Comparison of ENCODE assay signal across 8 cellular contexts in genomic region chr2:68196120-68196716, GRCh38. TPM values are rescaled to one million over a fixed set of nuclear protein-coding genes. Genes with fewer than 3 reads are reported as not detected.
A peak's percentile ranks its signal among the peaks of the same experiment; 100 is the strongest.
DNase-seq lines count a peak whose midpoint lies in the region; ATAC-seq and TF ChIP-seq lines count a peak whose summit lies in the region.

No MANE protein-coding gene starts in this region.

- TF ChIP-seq CTCF in GM06990 (IDR thresholded peaks at IDR 0.05; ENCODE audit: insufficient read depth, low read length, poor library complexity, severe bottlenecking) (peak; percentile 44), glutamatergic neuron (IDR thresholded peaks at IDR 0.05; ENCODE audit: partially characterized antibody, unreplicated experiment) (peak; percentile 77)

- no peak for ATAC-seq in GM18498 (IDR thresholded peaks at IDR 0.05; ENCODE audit: unreplicated experiment)

- no peak overlapping the region for H3K4me3 Mint-ChIP-seq in glutamatergic neuron (ENCODE audit: unreplicated experiment)

- H3K4me1 Mint-ChIP-seq in glutamatergic neuron (ENCODE audit: low read depth, unreplicated experiment), result no peaks in the 10 kb centered on the region

- no peaks in the 10 kb centered on the region for H3K27me3 ChIP-seq in GM06990 (replicated peaks; ENCODE audit: control insufficient read depth, insufficient read depth, low read length)

- H3K27ac Mint-ChIP-seq in glutamatergic neuron (ENCODE audit: unreplicated experiment), result no peak overlapping the region

- no peak overlapping the region for H3K4me3 ChIP-seq in GM06990 (replicated peaks; ENCODE audit: low read depth, low read length)

- no peaks in the 10 kb centered on the region for H3K27me3 Mint-ChIP-seq in glutamatergic neuron (ENCODE audit: unreplicated experiment)

- no peaks in the 10 kb centered on the region for H3K36me3 Mint-ChIP-seq in glutamatergic neuron (ENCODE audit: unreplicated experiment)

- H3K36me3 ChIP-seq in GM06990 (ENCODE audit: control insufficient read depth, insufficient read depth, low read length), result no peaks in the 10 kb centered on the region; the same call in 1 of the 2 replicates

- H3K9me3 Mint-ChIP-seq in glutamatergic neuron (ENCODE audit: unreplicated experiment), result no peaks in the 10 kb centered on the region

- DNase-seq in GM06990 (ENCODE audit: extremely low read depth, insufficient read length), result no peak
- peak; percentile 23 for DNase-seq in NCI-H1105 treated with DMSO at 0.1 percent for 48 hours (lab: John Stamatoyannopoulos, UW)
- peak; percentile 53 for DNase-seq in activated naive CD4-positive, alpha-beta T cell treated with Interleukin-2 at 50 U/mL for 16 hours
- no peak for DNase-seq in glutamatergic neuron
- DNase-seq in stimulated activated CD4-positive, alpha-beta T cell treated with anti-CD3 and anti-CD28 coated beads, Interleukin-4, amount 100 ng/mL, for 24 hours, result peak; percentile 59
- no peak for DNase-seq in kidney glomerular epithelial cell (lab: John Stamatoyannopoulos, UW)
- no peak for DNase-seq in T1000 (lab: John Stamatoyannopoulos, UW)

RNA-seq across cellular contexts. Expression of gene PNO1, which starts 38.5 kb away (rescaled TPM):
- total RNA-seq in glutamatergic neuron (ENCODE audit: unreplicated experiment), result 11.0 TPM

RNA-seq across cellular contexts. Expression of gene PPP3R1, which starts 56.1 kb away (rescaled TPM):
- total RNA-seq in glutamatergic neuron (ENCODE audit: unreplicated experiment), result 53.4 TPM

Comparison
In these comparisons a context has a peak if more than half of its experiments do, and no peak if none do; other contexts are left out.
1. DNase-seq: peak in NCI-H1105 treated with DMSO at 0.1 percent for 48 hours (single experiment), activated naive CD4-positive, alpha-beta T cell treated with Interleukin-2 at 50 U/mL for 16 hours (single experiment) and stimulated activated CD4-positive, alpha-beta T cell treated with anti-CD3 and anti-CD28 coated beads, Interleukin-4, amount 100 ng/mL, for 24 hours (single experiment); none in GM06990 (single experiment), glutamatergic neuron (single experiment), kidney glomerular epithelial cell (single experiment) and T1000 (single experiment).